8 cellular contexts compared by ENCODE assay signal in the genomic region with DNA sequence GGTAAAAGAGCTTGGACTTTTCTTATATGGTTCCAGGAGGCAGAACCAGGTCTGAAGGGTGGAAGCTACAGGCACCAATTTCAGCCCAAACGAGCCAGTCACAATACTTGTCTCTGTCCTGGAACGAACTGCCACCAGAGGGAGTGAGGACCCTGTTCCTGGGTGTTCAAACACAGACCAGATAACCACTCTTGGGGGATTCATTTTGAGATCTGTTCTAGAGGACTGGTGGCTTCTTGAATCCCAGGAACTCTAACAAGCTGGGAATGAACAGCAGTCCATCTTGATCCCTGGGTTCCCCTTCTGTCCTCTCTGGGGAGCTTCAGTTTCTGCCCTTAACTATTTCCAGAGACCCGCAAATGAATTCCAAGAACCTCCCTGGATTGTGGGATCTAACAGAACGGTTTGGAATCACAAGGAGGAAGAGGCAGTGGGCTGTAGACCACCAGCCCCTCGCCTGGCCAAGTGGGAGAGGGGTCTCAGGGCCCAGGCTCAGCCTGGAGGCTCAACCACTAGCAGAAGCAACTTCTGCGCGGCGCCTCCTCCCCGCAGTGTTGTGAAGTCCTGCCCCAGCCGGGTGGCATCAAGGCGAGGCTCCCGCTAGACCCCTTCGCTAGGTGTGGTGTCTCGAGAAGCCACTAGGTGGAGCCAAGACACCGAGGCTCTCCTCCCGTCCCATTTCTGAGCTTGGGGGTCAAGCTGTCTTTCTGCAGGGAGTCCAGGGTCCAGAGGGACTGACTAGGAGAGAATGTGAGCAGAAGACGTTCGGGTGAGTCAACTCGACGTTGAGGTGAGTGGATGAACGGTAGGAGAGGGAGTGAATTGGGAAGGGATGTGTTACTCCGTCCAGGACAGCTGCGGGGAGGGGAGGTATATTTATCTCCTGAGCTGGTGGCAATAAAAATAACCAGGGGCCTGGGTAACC. TPM values are rescaled to one million over a fixed set of nuclear protein-coding genes. Genes with fewer than 3 reads are reported as not detected.
DNase-seq lines count a peak whose midpoint lies in the region; ATAC-seq, FAIRE-seq and TF ChIP-seq lines count a peak whose summit lies in the region.

No MANE protein-coding gene starts in this region.

- CTCF ChIA-PET in PC-9 (lab: Charles Lee): interaction anchor here (0.5 to 6.3 kb wide), 14 partner anchors 12 to 237 kb away, joined by 3 to 109 read pairs (median 9); a partner anchor contains a TSS

- peak overlapping the region in 9 of 10 donors; percentile 13 to 87 (median 59) for H3K4me3 Mint-ChIP-seq in naive thymus-derived CD8-positive, alpha-beta T cell
- no peak overlapping the region for H3K4me3 Mint-ChIP-seq in stimulated activated memory B cell treated with anti-CD40 and anti-IgM and Interleukin-4, amounts not matched to agents 10 μg/mL and 1 μg/mL and 100 μg/mL, for 72 hours

- no peaks in the 10 kb centered on the region for H4K20me1 ChIP-seq in KMS-11 (ENCODE audit: insufficient read depth)
- H4K20me1 ChIP-seq in PC-9 (ENCODE audit: insufficient read depth): no peaks in the 10 kb centered on the region

- no TSS peak for BruUV-seq in PC-9 (replicated peaks; lab: Mats Ljungman, UMichigan)

- H3K4me3 ChIP-seq in KMS-11 (IDR thresholded peaks at IDR 0.05; ENCODE audit: insufficient read depth, low read depth, low read length): peak overlapping the region; percentile 90
- peak overlapping the region; percentile 48; the same call in 1 of the 2 replicates for H3K4me3 ChIP-seq in PC-9
- peak overlapping the region in 3 of 4 donors; percentile 2 to 37 (median 22) for H3K4me3 ChIP-seq in esophagus muscularis mucosa

- H3K79me2 ChIP-seq in KMS-11 (ENCODE audit: insufficient read depth, low read depth): no peaks in the 10 kb centered on the region
- H3K79me2 ChIP-seq in PC-9 (ENCODE audit: low read depth): no peaks in the 10 kb centered on the region

- DNase-seq in GM12892 (ENCODE audit: insufficient read length) (peak; percentile 86), PC-9 (peak; percentile 72 to 84), activated T-cell treated with anti-CD3 and anti-CD28 coated beads for 48 hours (ENCODE audit: low read depth) (peak; percentile 69), esophagus muscularis mucosa (ENCODE audit: extremely low spot score) (no peak)
- peak; percentile 63 to 89 (median 76) for DNase-seq in naive thymus-derived CD8-positive, alpha-beta T cell

- peak; percentile 74 for FAIRE-seq in GM12892 (lab: Jason Lieb, UNC)

- TF ChIP-seq POLR2A in GM12892 (IDR thresholded peaks at IDR 0.05; ENCODE audit: low read depth, low read length) (no peak), esophagus muscularis mucosa (IDR thresholded peaks at IDR 0.05; ENCODE audit: low read depth) (no peak)

- no peaks in the 10 kb centered on the region for H3K9me3 Mint-ChIP-seq in naive thymus-derived CD8-positive, alpha-beta T cell
- no peaks in the 10 kb centered on the region for H3K9me3 Mint-ChIP-seq in stimulated activated memory B cell treated with anti-CD40 and anti-IgM and Interleukin-4, amounts not matched to agents 10 μg/mL and 1 μg/mL and 100 μg/mL, for 72 hours

- POLR2A ChIA-PET in PC-9 (lab: Charles Lee; ENCODE audit: unreplicated experiment): interaction anchor here (0.5 to 1.2 kb wide), 7 partner anchors 12 to 58 kb away, joined by 3 to 12 read pairs (median 4); a partner anchor contains a TSS
- POLR2A ChIA-PET in naive thymus-derived CD8-positive, alpha-beta T cell (lab: Charles Lee): interaction anchor here (0.7 to 2.9 kb wide), 6 partner anchors 17 to 232 kb away, joined by 3 to 22 read pairs (median 8); a partner anchor contains a TSS

- H3F3A ChIP-seq in PC-9 (ENCODE audit: insufficient read depth, low read depth): peaks cover 58% of the 10 kb centered on the region

- H3K9ac ChIP-seq in KMS-11: no peak overlapping the region

- TF ChIP-seq EP300 in esophagus muscularis mucosa (IDR thresholded peaks at IDR 0.05): no peak

- no peak overlapping the region for H3K27ac ChIP-seq in KMS-11
- H3K27ac ChIP-seq in PC-9: no peak overlapping the region
- H3K27ac ChIP-seq in esophagus muscularis mucosa (replicated peaks in 1 of 4): no peak overlapping the region

- peaks cover 21 to 59% (median 37%) of the 10 kb centered on the region in 5 donors for H3K27me3 Mint-ChIP-seq in naive thymus-derived CD8-positive, alpha-beta T cell
- H3K27me3 Mint-ChIP-seq in stimulated activated memory B cell treated with anti-CD40 and anti-IgM and Interleukin-4, amounts not matched to agents 10 μg/mL and 1 μg/mL and 100 μg/mL, for 72 hours: peaks cover 70% of the 10 kb centered on the region

- no peaks in the 10 kb centered on the region for H3K36me3 Mint-ChIP-seq in naive thymus-derived CD8-positive, alpha-beta T cell
- H3K36me3 Mint-ChIP-seq in stimulated activated memory B cell treated with anti-CD40 and anti-IgM and Interleukin-4, amounts not matched to agents 10 μg/mL and 1 μg/mL and 100 μg/mL, for 72 hours: no peaks in the 10 kb centered on the region

- H3K27ac Mint-ChIP-seq in naive thymus-derived CD8-positive, alpha-beta T cell: peak overlapping the region in 5 of 10 donors; percentile 71 to 87 (median 82)
- no peak overlapping the region for H3K27ac Mint-ChIP-seq in stimulated activated memory B cell treated with anti-CD40 and anti-IgM and Interleukin-4, amounts not matched to agents 10 μg/mL and 1 μg/mL and 100 μg/mL, for 72 hours

- peaks cover 18 to 36% (median 29%) of the 10 kb centered on the region in 4 donors for H3K4me1 Mint-ChIP-seq in naive thymus-derived CD8-positive, alpha-beta T cell
- H3K4me1 Mint-ChIP-seq in stimulated activated memory B cell treated with anti-CD40 and anti-IgM and Interleukin-4, amounts not matched to agents 10 μg/mL and 1 μg/mL and 100 μg/mL, for 72 hours: peaks cover 30% of the 10 kb centered on the region

- intact Hi-C loops in PC-9 (cut with micrococcal nuclease; ENCODE audit: unreplicated experiment) (loop anchor here (1.0 to 2.0 kb wide), 6 partner anchors 17 to 238 kb away; a partner anchor contains a TSS), esophagus muscularis mucosa (cut with DNase I) (loop anchor here (1.0 to 10.0 kb wide), 2 partner anchors 36 to 196 kb away; no protein-coding TSS in a partner anchor)

- no peaks in the 10 kb centered on the region for H3K36me3 ChIP-seq in KMS-11 (ENCODE audit: insufficient read depth)
- H3K36me3 ChIP-seq in PC-9 (ENCODE audit: low read depth): no peaks in the 10 kb centered on the region
- no peaks in the 10 kb centered on the region for H3K36me3 ChIP-seq in esophagus muscularis mucosa

- peak; percentile 100 for TF ChIP-seq CTCF in KMS-11 (conservative IDR thresholded peaks at IDR 0.05; ENCODE audit: low read depth, low read length)
- peak; percentile 95 for TF ChIP-seq CTCF in PC-9 (conservative IDR thresholded peaks at IDR 0.05)
- TF ChIP-seq CTCF in esophagus muscularis mucosa (IDR thresholded peaks at IDR 0.05): peak; percentile 92 to 93 (median 93)

- no peaks in the 10 kb centered on the region for H3K9me2 ChIP-seq in PC-9 (ENCODE audit: insufficient read depth)

- peak; percentile 97 for ATAC-seq in naive thymus-derived CD8-positive, alpha-beta T cell
- ATAC-seq in stimulated activated memory B cell treated with anti-CD40 and anti-IgM and Interleukin-4, amounts not matched to agents 10 μg/mL and 1 μg/mL and 100 μg/mL, for 72 hours: peak; percentile 87
- no peak for ATAC-seq in GM19455 (IDR thresholded peaks at IDR 0.05; ENCODE audit: unreplicated experiment)

- H3K9me3 ChIP-seq in PC-9 (ENCODE audit: insufficient read depth, low read depth): no peaks in the 10 kb centered on the region
- no peaks in the 10 kb centered on the region for H3K9me3 ChIP-seq in esophagus muscularis mucosa

- peaks cover 19% of the 10 kb centered on the region for H3K4me1 ChIP-seq in KMS-11 (ENCODE audit: low read depth, poor library complexity, severe bottlenecking)
- H3K4me1 ChIP-seq in PC-9 (replicated peaks; ENCODE audit: insufficient read depth): peaks cover 82% of the 10 kb centered on the region
- peaks cover 7 to 28% (median 19%) of the 10 kb centered on the region in 4 donors for H3K4me1 ChIP-seq in esophagus muscularis mucosa

- WGBS in esophagus muscularis mucosa: 2% methylated on average over 10 of the region's 23 CpGs

- H3K4me2 ChIP-seq in KMS-11 (peak overlapping the region; percentile 36; the same call in 1 of the 2 replicates), PC-9 (peak overlapping the region; percentile 95)

- peak overlapping the region; percentile 36; the same call in 1 of the 2 replicates for H2AFZ ChIP-seq in KMS-11 (ENCODE audit: low read depth)
- H2AFZ ChIP-seq in PC-9: peak overlapping the region; percentile 85

- H3K27me3 ChIP-seq in KMS-11 (ENCODE audit: insufficient read depth, low read depth) (peaks cover 99% of the 10 kb centered on the region), PC-9 (ENCODE audit: insufficient read depth, low read depth) (no peaks in the 10 kb centered on the region), esophagus muscularis mucosa (peaks cover 0 to 80% (median 4%) of the 10 kb centered on the region in 4 donors)

RNA-seq across cellular contexts. Expression of a gene that starts 12.1 kb away (rescaled TPM):
- not detected for polyA plus RNA-seq in GM12892 (2012; ENCODE audit: missing spikeins)
- total RNA-seq in PC-9 (2021): 6.8 and 7.0 TPM in 2 replicates
- total RNA-seq in esophagus muscularis mucosa: 10 to 100 TPM; 16.6 to 37.4 (median 32.5) TPM
- not detected for total RNA-seq in naive thymus-derived CD8-positive, alpha-beta T cell
- not detected for polyA plus RNA-seq in naive thymus-derived CD8-positive, alpha-beta T cell

RNA-seq across cellular contexts. Expression of a gene that starts 16.1 kb away (rescaled TPM):
- 0.76 TPM for polyA plus RNA-seq in GM12892 (2012; ENCODE audit: missing spikeins)
- total RNA-seq in PC-9 (2021) (142 and 286 TPM in 2 replicates), esophagus muscularis mucosa (1 to 10 TPM; 1.2 to 6.4 (median 2.7) TPM)
- total RNA-seq in naive thymus-derived CD8-positive, alpha-beta T cell: 1 to 10 TPM in 1 of 2 experiments, under 1 TPM in 1; 0.44 to 2.9 TPM
- polyA plus RNA-seq in naive thymus-derived CD8-positive, alpha-beta T cell: not detected

RNA-seq across cellular contexts. Expression of a gene that starts 39.0 kb away (rescaled TPM):
- polyA plus RNA-seq in GM12892 (2012; ENCODE audit: missing spikeins): 24.4 TPM
- 51.0 and 77.7 TPM in 2 replicates for total RNA-seq in PC-9 (2021)
- 10 to 100 TPM; 16.2 to 32.3 (median 18.0) TPM for total RNA-seq in esophagus muscularis mucosa
- total RNA-seq in naive thymus-derived CD8-positive, alpha-beta T cell: 10 to 100 TPM; 33.6 to 39.3 TPM
- polyA plus RNA-seq in naive thymus-derived CD8-positive, alpha-beta T cell: 1 to 10 TPM; 2.3 to 6.7 (median 5.6) TPM

RNA-seq across cellular contexts. Expression of a gene that starts 39.3 kb away (rescaled TPM):
- 22.9 TPM for polyA plus RNA-seq in GM12892 (2012; ENCODE audit: missing spikeins)
- total RNA-seq in PC-9 (2021) (25.4 and 33.2 TPM in 2 replicates), esophagus muscularis mucosa (10 to 100 TPM; 16.2 to 20.0 (median 19.0) TPM)
- 10 to 100 TPM; 45.0 to 50.3 TPM for total RNA-seq in naive thymus-derived CD8-positive, alpha-beta T cell
- polyA plus RNA-seq in naive thymus-derived CD8-positive, alpha-beta T cell: 10 to 100 TPM; 20.0 to 23.4 (median 20.7) TPM

RNA-seq across cellular contexts. Expression of a gene that starts 47.4 kb away (rescaled TPM):
- polyA plus RNA-seq in GM12892 (2012; ENCODE audit: missing spikeins): 0.36 TPM
- total RNA-seq in PC-9 (2021) (not detected in 2 replicates), esophagus muscularis mucosa (1 to 10 TPM in 1 of 4 donors, under 1 TPM in 2, not detected in 1; 0.45 to 1.0 (median 0.99) TPM)
- total RNA-seq in naive thymus-derived CD8-positive, alpha-beta T cell: not detected
- polyA plus RNA-seq in naive thymus-derived CD8-positive, alpha-beta T cell: not detected

Comparison
In these comparisons a context has a peak if more than half of its experiments do, and no peak if none do; other contexts are left out.
1. H3K4me3 ChIP-seq: peak in every context shown above with its lines; median percentile 90 in KMS-11; 48 in PC-9; 22 in esophagus muscularis mucosa.
2. RNA of a gene that starts 16.1 kb away (total RNA-seq): 142 to 286 TPM in PC-9; 1.2 to 6.4 TPM in esophagus muscularis mucosa and 0.44 to 2.9 TPM in naive thymus-derived CD8-positive, alpha-beta T cell; every median in the first group is over 10 times any median in the second.
3. Peak in every context shown above with its lines, with median percentiles within 50 percentile points of each other: CTCF ChIP-seq.